Comparison of ENCODE assay signal across 10 cellular contexts in genomic region chr15:88636654-88637053, GRCh38. TPM values are rescaled to one million over a fixed set of nuclear protein-coding genes. Genes with fewer than 3 reads are reported as not detected.
DNase-seq lines count a peak whose midpoint lies in the region; ATAC-seq, FAIRE-seq and TF ChIP-seq lines count a peak whose summit lies in the region.
"Had no signal": no experiment of that assay in that cellular context is flagged by ENCODE, and none has a peak within 500 bp of the region (broad histone marks: within the 10 kb centered on the region; RNA-seq: fewer than 3 reads in every experiment).

No MANE protein-coding gene starts in this region.

- H3K27ac ChIP-seq in BLaER1 (peak overlapping the region; percentile 86; the same call in 1 of the 2 replicates), HUES48 (ENCODE audit: low read depth, low read length) (peak overlapping the region; percentile 0), GM12878 (ENCODE audit: control insufficient read depth, insufficient read depth) (peak overlapping the region; percentile 99), muscle layer of duodenum (ENCODE audit: low read length) (peak overlapping the region; percentile 31)
- H3K27ac ChIP-seq: parathyroid adenoma had no signal

- intact Hi-C loops in GM12878 (cut with micrococcal nuclease; ENCODE audit: unreplicated experiment) (no loop called here), posterior vena cava (cut with DNase I) (no loop called here)

- TF ChIP-seq CTCF in GM12878 (IDR thresholded peaks at IDR 0.05 in 2 of 3, conservative IDR thresholded peaks at IDR 0.05 in 1 of 3; ENCODE audit: control insufficient read depth in 2 of 3, extremely low read depth in 1 of 3, insufficient read depth in 1 of 3, low read depth in 3 of 3, low read length in 3 of 3), result no peak
- TF ChIP-seq CTCF in GM13977 (IDR thresholded peaks at IDR 0.05; ENCODE audit: extremely low read depth, insufficient read depth, missing control alignments), result no peak

- TF ChIP-seq RAD21 in GM12878 (IDR thresholded peaks at IDR 0.05; ENCODE audit: insufficient read depth, low read depth, low read length), result no peak

- peaks cover 35% of the 10 kb centered on the region for H3K36me3 ChIP-seq in BLaER1
- peaks cover 32% of the 10 kb centered on the region for H3K36me3 ChIP-seq in HUES48 (ENCODE audit: control insufficient read depth, insufficient read depth, low read length)
- peaks cover 0 to 4% of the 10 kb centered on the region in 2 experiments; a peak in 3 of 4 replicates for H3K36me3 ChIP-seq in GM12878 (ENCODE audit: control insufficient read depth in 2 of 2, insufficient read depth in 2 of 2, low read length in 1 of 2)
- peaks cover 0 to 5% of the 10 kb centered on the region in 2 donors for H3K36me3 ChIP-seq in muscle layer of duodenum (ENCODE audit: control insufficient read depth in 1 of 2, insufficient read depth in 2 of 2, low read length in 2 of 2)
- peaks cover 41% of the 10 kb centered on the region for H3K36me3 ChIP-seq in HAP-1 (replicated peaks)

- H3K9ac ChIP-seq in BLaER1 (no peak overlapping the region), HUES48 (ENCODE audit: low read depth, low read length) (no peak overlapping the region), GM12878 (ENCODE audit: control insufficient read depth, insufficient read depth, low read length) (no peak overlapping the region)
- H3K9ac ChIP-seq: parathyroid adenoma had no signal

- H3K4me2 ChIP-seq in BLaER1 (peak overlapping the region; percentile 61), GM12878 (ENCODE audit: control insufficient read depth, insufficient read depth) (no peak overlapping the region)

- no peak for TF ChIP-seq POLR2A in GM12878 (IDR thresholded peaks at IDR 0.05; ENCODE audit: low read depth, low read length)

- H3K27me3 ChIP-seq in BLaER1, result no peaks in the 10 kb centered on the region
- no peaks in the 10 kb centered on the region for H3K27me3 ChIP-seq in HUES48 (ENCODE audit: control insufficient read depth, insufficient read depth, low read length)
- no peaks in the 10 kb centered on the region for H3K27me3 ChIP-seq in GM12878 (replicated peaks in 1 of 2; ENCODE audit: control insufficient read depth in 2 of 2, insufficient read depth in 2 of 2, low read length in 1 of 2)
- no peaks in the 10 kb centered on the region for H3K27me3 ChIP-seq in muscle layer of duodenum (ENCODE audit: low read depth, low read length)
- H3K27me3 ChIP-seq in HAP-1 (ENCODE audit: low read depth), result no peaks in the 10 kb centered on the region

- no peak for FAIRE-seq in GM12878 (lab: Jason Lieb, UNC)

- RAD21 ChIA-PET in GM12878 (lab: Charles Lee; ENCODE audit: unreplicated experiment), result interaction anchor here (3.4 kb wide), 1 partner anchor 12 kb away, joined by 29 read pairs; no protein-coding TSS in a partner anchor

- SMC1A ChIA-PET in GM12878 (lab: Charles Lee; ENCODE audit: uncharacterized antibody, unreplicated experiment), result interaction anchor here (2.0 to 5.6 kb wide), 3 partner anchors 12 to 20 kb away, joined by 8 to 35 read pairs (median 9); no protein-coding TSS in a partner anchor

- no peak for TF ChIP-seq EP300 in GM12878 (IDR thresholded peaks at IDR 0.05; ENCODE audit: borderline replicate concordance in 1 of 2, control insufficient read depth in 1 of 2, low read depth in 2 of 2, low read length in 2 of 2)

- no peak for DNase-seq in GM12878 (ENCODE audit: low read depth, low spot score)
- DNase-seq in GM13977 (ENCODE audit: low spot score), result no peak
- no peak for DNase-seq in posterior vena cava (ENCODE audit: low spot score)
- no peak for DNase-seq in HAP-1 (ENCODE audit: low spot score in 2 of 2)
- DNase-seq: cortex of kidney had no signal

- H3K79me2 ChIP-seq in GM12878 (ENCODE audit: control insufficient read depth, insufficient read depth, low read length), result peaks cover 35% of the 10 kb centered on the region
- H3K79me2 ChIP-seq: parathyroid adenoma had no signal

- H3K4me1 ChIP-seq in BLaER1, result peaks cover 80% of the 10 kb centered on the region
- H3K4me1 ChIP-seq in HUES48 (ENCODE audit: control insufficient read depth, insufficient read depth, low read length), result peaks cover 28% of the 10 kb centered on the region
- H3K4me1 ChIP-seq in GM12878 (ENCODE audit: control insufficient read depth, insufficient read depth, low read length), result peaks cover 66% of the 10 kb centered on the region
- peaks cover 15 to 24% of the 10 kb centered on the region in 2 donors for H3K4me1 ChIP-seq in muscle layer of duodenum (ENCODE audit: control insufficient read depth in 1 of 2, insufficient read depth in 2 of 2, low read length in 2 of 2)
- peaks cover 11% of the 10 kb centered on the region for H3K4me1 ChIP-seq in HAP-1
- H3K4me1 ChIP-seq: parathyroid adenoma had no signal

- H3K9me3 ChIP-seq in BLaER1, result no peaks in the 10 kb centered on the region
- no peaks in the 10 kb centered on the region for H3K9me3 ChIP-seq in HUES48 (ENCODE audit: control insufficient read depth, insufficient read depth, low read length)
- no peaks in the 10 kb centered on the region for H3K9me3 ChIP-seq in GM12878 (replicated peaks; ENCODE audit: control insufficient read depth, insufficient read depth, low read length)
- no peaks in the 10 kb centered on the region for H3K9me3 ChIP-seq in muscle layer of duodenum (ENCODE audit: control insufficient read depth in 1 of 2, low read length in 2 of 2)
- no peaks in the 10 kb centered on the region for H3K9me3 ChIP-seq in HAP-1

- POLR2A ChIA-PET in GM12878 (lab: Charles Lee), result interaction anchor here (0.6 to 1.9 kb wide), 3 partner anchors 12 to 326 kb away, joined by 3 to 8 read pairs (median 3); no protein-coding TSS in a partner anchor

- no peak overlapping the region for H2AFZ ChIP-seq in GM12878 (ENCODE audit: control insufficient read depth, low read depth, low read length)
- H2AFZ ChIP-seq: parathyroid adenoma had no signal

- WGBS in GM12878 (ENCODE audit: insufficient coverage, insufficient replicate concordance, low lambda C conversion rate, missing lambda C conversion rate), result 91% methylated on average over 5 of the region's 5 CpGs

- no peak for ATAC-seq in GM12878
- ATAC-seq in HG02885 (IDR thresholded peaks at IDR 0.05; ENCODE audit: poor library complexity, unreplicated experiment), result no peak

- H3K4me3 ChIP-seq in BLaER1 (no peak overlapping the region), HUES48 (ENCODE audit: low read depth, low read length) (no peak overlapping the region), GM12878 (no peak overlapping the region), muscle layer of duodenum (ENCODE audit: low read depth in 1 of 2, low read length in 2 of 2) (no peak overlapping the region), HAP-1 (no peak overlapping the region)

- in situ Hi-C loops in GM12878 (cut with MboI), result no loop called here
- in situ Hi-C loops in GM13977 (cut with MboI; ENCODE audit: low pct_unique_long_range_greater_than_20kb, low sequenced_read_pairs, unreplicated experiment), result no loop called here
- in situ Hi-C loops in HAP-1 (cut with MboI; ENCODE audit: low sequenced_read_pairs), result no loop called here

- CTCF ChIA-PET in GM12878 (lab: Yijun Ruan, JAX), result interaction anchor here (0.6 to 2.7 kb wide), 4 partner anchors 12 to 171 kb away, joined by 3 to 30 read pairs (median 8); no protein-coding TSS in a partner anchor

- H4K20me1 ChIP-seq in BLaER1, result peaks cover 15% of the 10 kb centered on the region
- H4K20me1 ChIP-seq in GM12878 (ENCODE audit: control insufficient read depth, insufficient read depth), result no peaks in the 10 kb centered on the region

- no TSS peak for BruUV-seq in GM12878 (replicated peaks; lab: Mats Ljungman, UMichigan)

TF ChIP-seq in GM12878, 131 proteins besides CTCF, POLR2A, EP300 and RAD21 (continues in another document):
- peak; percentile 18; the same call in 1 of the 2 replicates for TF ChIP-seq CBFB (IDR thresholded peaks at IDR 0.05; ENCODE audit: low read depth)

RNA-seq across cellular contexts. Expression of gene ISG20, which starts 2.2 kb away (rescaled TPM):
- total RNA-seq in GM12878 (2013; cell fraction: nucleolus; rRNA removed), result 14.5 and 16.0 TPM in 2 replicates
- total RNA-seq in GM12878 (2014; rRNA removed), result 210 and 228 TPM in 2 replicates
- 48.5 and 53.8 TPM in 2 replicates for total RNA-seq in GM12878 (2014; rRNA removed; fragmentation: Illumina TruSeq; extraction: Trizol)
- 76.5 and 90.2 TPM in 2 replicates for total RNA-seq in GM12878 (2021)
- polyA plus RNA-seq in GM12878 (2011; ENCODE audit: low read depth), result 45.4 TPM
- 46.6 and 182 TPM in 2 replicates for polyA plus RNA-seq in GM12878 (2011; rRNA removed)
- 210 and 386 TPM in 2 replicates for polyA plus RNA-seq in GM12878 (2011; cell fraction: cytosol; rRNA removed)
- 219 and 271 TPM in 2 replicates for polyA plus RNA-seq in GM12878 (2011; cell fraction: nucleus; rRNA removed)
- polyA plus RNA-seq in GM12878 (2012), result 145 and 222 TPM in 2 replicates
- 3.5 and 23.4 TPM in 2 replicates for polyA plus RNA-seq in GM12878 (2014; fragmentation: Illumina TruSeq; extraction: Trizol)
- 10 to 100 TPM; 49.6 to 92.9 TPM for polyA plus RNA-seq in GM12878 (2014; fragmentation: Nextera tagmentation; extraction: Ambion mirVana)
- polyA plus RNA-seq in GM12878 (2014; rRNA removed), result 177 and 251 TPM in 2 replicates
- 10 to 100 TPM; 80.7 to 91.1 TPM for polyA plus RNA-seq in GM12878 (2016; fragmentation: Nextera tagmentation; extraction: Ambion mirVana)
- 49.6 and 80.3 TPM in 2 replicates for polyA minus RNA-seq in GM12878 (2011; rRNA and poly(A)+ RNA removed)
- 44.1 and 44.6 TPM in 2 replicates for polyA minus RNA-seq in GM12878 (2011; cell fraction: cytosol; rRNA and poly(A)+ RNA removed)
- 38.3 and 60.6 TPM in 2 replicates for polyA minus RNA-seq in GM12878 (2011; cell fraction: nucleus; rRNA and poly(A)+ RNA removed)
- total RNA-seq in posterior vena cava, result 1 to 10 TPM; 6.9 to 7.4 TPM

RNA-seq across cellular contexts. Expression of gene AEN, which starts 15.5 kb away (rescaled TPM):
- 74.1 and 86.4 TPM in 2 replicates for total RNA-seq in GM12878 (2013; cell fraction: nucleolus; rRNA removed)
- 76.0 and 81.2 TPM in 2 replicates for total RNA-seq in GM12878 (2014; rRNA removed)
- total RNA-seq in GM12878 (2014; rRNA removed; fragmentation: Illumina TruSeq; extraction: Trizol), result 39.9 and 44.5 TPM in 2 replicates
- total RNA-seq in GM12878 (2021), result 67.2 and 74.4 TPM in 2 replicates
- 14.7 TPM for polyA plus RNA-seq in GM12878 (2011; ENCODE audit: low read depth)
- 32.5 and 44.7 TPM in 2 replicates for polyA plus RNA-seq in GM12878 (2011; rRNA removed)
- polyA plus RNA-seq in GM12878 (2011; cell fraction: cytosol; rRNA removed), result 46.2 and 62.0 TPM in 2 replicates
- polyA plus RNA-seq in GM12878 (2011; cell fraction: nucleus; rRNA removed), result 106 and 115 TPM in 2 replicates
- polyA plus RNA-seq in GM12878 (2012), result 23.8 and 31.0 TPM in 2 replicates
- 25.8 and 33.5 TPM in 2 replicates for polyA plus RNA-seq in GM12878 (2014; fragmentation: Illumina TruSeq; extraction: Trizol)
- 10 to 100 TPM; 11.7 to 12.0 TPM for polyA plus RNA-seq in GM12878 (2014; fragmentation: Nextera tagmentation; extraction: Ambion mirVana)
- polyA plus RNA-seq in GM12878 (2014; rRNA removed), result 62.8 and 66.1 TPM in 2 replicates
- polyA plus RNA-seq in GM12878 (2016; fragmentation: Nextera tagmentation; extraction: Ambion mirVana), result 10 to 100 TPM; 78.0 to 78.8 TPM
- polyA minus RNA-seq in GM12878 (2011; rRNA and poly(A)+ RNA removed), result 57.4 and 84.3 TPM in 2 replicates
- 23.4 and 24.8 TPM in 2 replicates for polyA minus RNA-seq in GM12878 (2011; cell fraction: cytosol; rRNA and poly(A)+ RNA removed)
- polyA minus RNA-seq in GM12878 (2011; cell fraction: nucleus; rRNA and poly(A)+ RNA removed), result 70.1 and 137 TPM in 2 replicates
- 10 to 100 TPM; 12.2 to 24.3 TPM for total RNA-seq in posterior vena cava

Comparison
In these comparisons a context has a peak if more than half of its experiments do, and no peak if none do; other contexts are left out.
1. H3K27ac ChIP-seq: peak in every context shown above with its lines; median percentile 99 in GM12878; 86 in BLaER1; 31 in muscle layer of duodenum; 0 in HUES48.